8 cellular contexts compared by ENCODE assay signal in the genomic region with DNA sequence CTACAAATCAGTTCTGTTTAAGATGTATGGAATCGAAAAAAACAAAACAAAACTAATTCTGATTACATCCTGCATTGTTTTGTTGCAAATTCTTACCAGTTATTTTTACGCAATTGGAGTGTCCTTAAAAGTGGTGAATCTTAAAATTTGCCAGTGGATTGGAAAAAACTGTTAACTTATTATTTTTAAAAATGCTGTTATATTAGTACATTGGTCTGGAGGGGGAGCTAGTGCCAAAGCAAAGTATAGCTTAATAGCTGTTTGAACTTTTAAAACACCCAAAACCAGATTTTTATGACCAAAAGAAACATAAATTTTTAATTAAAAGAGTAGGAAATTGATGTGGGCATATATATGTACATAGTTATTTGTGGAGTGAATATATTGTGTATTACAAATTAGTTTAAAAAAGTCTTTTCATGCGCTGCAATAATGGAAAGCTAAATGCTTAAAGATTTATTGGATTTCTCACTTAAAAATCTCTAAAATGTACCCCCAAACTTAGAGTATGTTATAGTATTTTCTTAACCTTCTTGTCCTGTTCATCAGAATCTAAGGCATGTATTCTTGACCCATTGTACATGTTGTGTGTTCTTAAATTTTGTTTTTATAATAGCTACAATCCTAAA. TPM values are rescaled to one million over a fixed set of nuclear protein-coding genes. Genes with fewer than 3 reads are reported as not detected.
DNase-seq lines count a peak whose midpoint lies in the region; ATAC-seq, FAIRE-seq and TF ChIP-seq lines count a peak whose summit lies in the region.

No MANE protein-coding gene starts in this region.

- no peaks in the 10 kb centered on the region for H3K9me3 ChIP-seq in prostate gland

- peaks cover 3% of the 10 kb centered on the region for H3K27me3 Mint-ChIP-seq in GM23338 (ENCODE audit: insufficient read depth, low read depth, poor library complexity)

- H3K4me1 Mint-ChIP-seq in GM23338 = peaks cover 23% of the 10 kb centered on the region

- H3K9me3 Mint-ChIP-seq in GM23338 = no peaks in the 10 kb centered on the region; the same call in 2 of the 3 replicates

- H3F3A ChIP-seq in GM23338 (replicated peaks; ENCODE audit: low read depth) = 0 out of 2 replicates have a peak, but pooled peaks cover 3% of the 10 kb centered on the region

- H2AFZ ChIP-seq in GM23338 = no peak overlapping the region

- no peak overlapping the region for H3K4me2 ChIP-seq in GM23338

- TF ChIP-seq POLR2A in prostate gland (IDR thresholded peaks at IDR 0.05) = no peak

- DNase-seq in COR-L47 (lab: John Stamatoyannopoulos, UW) (peak; percentile 28), GM23338 (ENCODE audit: low spot score) (peak; percentile 29), RCC 7860 (ENCODE audit: low spot score) (peak; percentile 19), epithelial cell of proximal tubule (ENCODE audit: low read depth) (no peak), prostate gland (ENCODE audit: low spot score) (no peak)
- DNase-seq in activated T-cell treated with anti-CD3 and anti-CD28 coated beads, Interleukin-2, amount 50 U/mL, for 1 hour = no peak

- FAIRE-seq in RCC 7860 (lab: Jason Lieb, UNC) = peak; percentile 64

- no peaks in the 10 kb centered on the region for H4K20me1 ChIP-seq in GM23338 (replicated peaks; ENCODE audit: insufficient read depth)

- peaks cover 45% of the 10 kb centered on the region for H3K79me2 ChIP-seq in GM23338 (replicated peaks; ENCODE audit: insufficient read depth)

- H3K36me3 ChIP-seq in GM23338 (ENCODE audit: insufficient read depth) (no peaks in the 10 kb centered on the region), prostate gland (no peaks in the 10 kb centered on the region)

- no peak overlapping the region for H3K27ac Mint-ChIP-seq in GM23338

- no peaks in the 10 kb centered on the region for H3K9me2 ChIP-seq in GM23338 (ENCODE audit: insufficient read depth)

- intact Hi-C loops in prostate gland (cut with DNase I) = loop anchor here (2.0 to 5.0 kb wide), 3 partner anchors 258 to 428 kb away; a partner anchor contains a TSS

- H3K4me1 ChIP-seq in GM23338 (ENCODE audit: insufficient read depth) (peaks cover 9% of the 10 kb centered on the region), prostate gland (replicated peaks) (no peaks in the 10 kb centered on the region)

- ATAC-seq in GM23338 (no peak), GM19455 (IDR thresholded peaks at IDR 0.05; ENCODE audit: unreplicated experiment) (no peak), GM19463 (IDR thresholded peaks at IDR 0.05; ENCODE audit: unreplicated experiment) (no peak)

- TF ChIP-seq CTCF in GM23338 (conservative IDR thresholded peaks at IDR 0.05; ENCODE audit: low read depth in 2 of 2) (peak in 1 of 2 experiments; percentile 73; a peak in 3 of 4 replicates), epithelial cell of proximal tubule (conservative IDR thresholded peaks at IDR 0.05; ENCODE audit: low read depth, low read length) (peak; percentile 70), prostate gland (IDR thresholded peaks at IDR 0.05) (peak in 3 of 4 experiments; percentile 29 to 45 (median 42))

- H3K27me3 ChIP-seq in GM23338 (ENCODE audit: insufficient read depth) (peaks cover 13% of the 10 kb centered on the region), prostate gland (replicated peaks; ENCODE audit: insufficient read depth) (no peaks in the 10 kb centered on the region)

- 76% methylated on average over 3 of the region's 3 CpGs for WGBS in prostate gland

- no peak overlapping the region for H3K27ac ChIP-seq in GM23338 (ENCODE audit: low read depth)
- no peak overlapping the region for H3K27ac ChIP-seq in prostate gland

- H3K4me3 ChIP-seq in GM23338 (no peak overlapping the region), epithelial cell of proximal tubule (ENCODE audit: low read depth, low read length) (peak overlapping the region; percentile 87), prostate gland (no peak overlapping the region)

- no peak overlapping the region for H3K4me3 Mint-ChIP-seq in GM23338

- H3K36me3 Mint-ChIP-seq in GM23338 (ENCODE audit: low read depth) = no peaks in the 10 kb centered on the region

TF ChIP-seq in GM23338, 12 proteins besides CTCF, POLR2A, EP300 and RAD21:
- TF ChIP-seq STAT1 (IDR thresholded peaks at IDR 0.05; ENCODE audit: unreplicated experiment) = no peak
- no peak for TF ChIP-seq EZH2 (IDR thresholded peaks at IDR 0.05; ENCODE audit: low read depth, unreplicated experiment)
- no peak for TF ChIP-seq JUNB (IDR thresholded peaks at IDR 0.05; ENCODE audit: unreplicated experiment)
- TF ChIP-seq EZH2phosphoT487 (IDR thresholded peaks at IDR 0.05; ENCODE audit: unreplicated experiment) = no peak
- TF ChIP-seq, protein P1, sequence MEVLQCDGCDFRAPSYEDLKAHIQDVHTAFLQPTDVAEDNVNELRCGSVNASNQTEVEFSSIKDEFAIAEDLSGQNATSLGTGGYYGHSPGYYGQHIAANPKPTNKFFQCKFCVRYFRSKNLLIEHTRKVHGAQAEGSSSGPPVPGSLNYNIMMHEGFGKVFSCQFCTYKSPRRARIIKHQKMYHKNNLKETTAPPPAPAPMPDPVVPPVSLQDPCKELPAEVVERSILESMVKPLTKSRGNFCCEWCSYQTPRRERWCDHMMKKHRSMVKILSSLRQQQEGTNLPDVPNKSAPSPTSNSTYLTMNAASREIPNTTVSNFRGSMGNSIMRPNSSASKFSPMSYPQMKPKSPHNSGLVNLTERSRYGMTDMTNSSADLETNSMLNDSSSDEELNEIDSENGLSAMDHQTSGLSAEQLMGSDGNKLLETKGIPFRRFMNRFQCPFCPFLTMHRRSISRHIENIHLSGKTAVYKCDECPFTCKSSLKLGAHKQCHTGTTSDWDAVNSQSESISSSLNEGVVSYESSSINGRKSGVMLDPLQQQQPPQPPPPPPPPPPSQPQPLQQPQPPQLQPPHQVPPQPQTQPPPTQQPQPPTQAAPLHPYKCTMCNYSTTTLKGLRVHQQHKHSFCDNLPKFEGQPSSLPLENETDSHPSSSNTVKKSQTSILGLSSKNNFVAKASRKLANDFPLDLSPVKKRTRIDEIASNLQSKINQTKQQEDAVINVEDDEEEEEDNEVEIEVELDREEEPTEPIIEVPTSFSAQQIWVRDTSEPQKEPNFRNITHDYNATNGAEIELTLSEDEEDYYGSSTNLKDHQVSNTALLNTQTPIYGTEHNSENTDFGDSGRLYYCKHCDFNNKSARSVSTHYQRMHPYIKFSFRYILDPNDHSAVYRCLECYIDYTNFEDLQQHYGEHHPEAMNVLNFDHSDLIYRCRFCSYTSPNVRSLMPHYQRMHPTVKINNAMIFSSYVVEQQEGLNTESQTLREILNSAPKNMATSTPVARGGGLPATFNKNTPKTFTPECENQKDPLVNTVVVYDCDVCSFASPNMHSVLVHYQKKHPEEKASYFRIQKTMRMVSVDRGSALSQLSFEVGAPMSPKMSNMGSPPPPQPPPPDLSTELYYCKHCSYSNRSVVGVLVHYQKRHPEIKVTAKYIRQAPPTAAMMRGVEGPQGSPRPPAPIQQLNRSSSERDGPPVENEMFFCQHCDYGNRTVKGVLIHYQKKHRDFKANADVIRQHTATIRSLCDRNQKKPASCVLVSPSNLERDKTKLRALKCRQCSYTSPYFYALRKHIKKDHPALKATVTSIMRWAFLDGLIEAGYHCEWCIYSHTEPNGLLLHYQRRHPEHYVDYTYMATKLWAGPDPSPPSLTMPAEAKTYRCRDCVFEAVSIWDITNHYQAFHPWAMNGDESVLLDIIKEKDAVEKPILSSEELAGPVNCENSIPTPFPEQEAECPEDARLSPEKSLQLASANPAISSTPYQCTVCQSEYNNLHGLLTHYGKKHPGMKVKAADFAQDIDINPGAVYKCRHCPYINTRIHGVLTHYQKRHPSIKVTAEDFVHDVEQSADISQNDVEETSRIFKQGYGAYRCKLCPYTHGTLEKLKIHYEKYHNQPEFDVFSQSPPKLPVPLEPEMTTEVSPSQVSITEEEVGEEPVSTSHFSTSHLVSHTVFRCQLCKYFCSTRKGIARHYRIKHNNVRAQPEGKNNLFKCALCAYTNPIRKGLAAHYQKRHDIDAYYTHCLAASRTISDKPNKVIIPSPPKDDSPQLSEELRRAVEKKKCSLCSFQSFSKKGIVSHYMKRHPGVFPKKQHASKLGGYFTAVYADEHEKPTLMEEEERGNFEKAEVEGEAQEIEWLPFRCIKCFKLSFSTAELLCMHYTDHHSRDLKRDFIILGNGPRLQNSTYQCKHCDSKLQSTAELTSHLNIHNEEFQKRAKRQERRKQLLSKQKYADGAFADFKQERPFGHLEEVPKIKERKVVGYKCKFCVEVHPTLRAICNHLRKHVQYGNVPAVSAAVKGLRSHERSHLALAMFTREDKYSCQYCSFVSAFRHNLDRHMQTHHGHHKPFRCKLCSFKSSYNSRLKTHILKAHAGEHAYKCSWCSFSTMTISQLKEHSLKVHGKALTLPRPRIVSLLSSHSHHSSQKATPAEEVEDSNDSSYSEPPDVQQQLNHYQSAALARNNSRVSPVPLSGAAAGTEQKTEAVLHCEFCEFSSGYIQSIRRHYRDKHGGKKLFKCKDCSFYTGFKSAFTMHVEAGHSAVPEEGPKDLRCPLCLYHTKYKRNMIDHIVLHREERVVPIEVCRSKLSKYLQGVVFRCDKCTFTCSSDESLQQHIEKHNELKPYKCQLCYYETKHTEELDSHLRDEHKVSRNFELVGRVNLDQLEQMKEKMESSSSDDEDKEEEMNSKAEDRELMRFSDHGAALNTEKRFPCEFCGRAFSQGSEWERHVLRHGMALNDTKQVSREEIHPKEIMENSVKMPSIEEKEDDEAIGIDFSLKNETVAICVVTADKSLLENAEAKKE (CRISPR knock-in tag; IDR thresholded peaks at IDR 0.05) = no peak
TF ChIP-seq in GM23338: peak in this region for 0.

RNA-seq across cellular contexts. Expression of a gene that starts 2.5 kb away (rescaled TPM):
- 22.2 and 23.2 TPM in 2 replicates for total RNA-seq in GM23338 (2014; rRNA removed; shearing (Covaris generic))
- polyA plus RNA-seq in GM23338 (2016; fragmentation: Nextera tagmentation; extraction: Ambion mirVana) = 8.2 and 8.6 TPM in 2 replicates
- total RNA-seq in epithelial cell of proximal tubule = 49.4 and 66.4 TPM in 2 replicates
- total RNA-seq in prostate gland = 10 to 100 TPM; 12.4 to 27.9 TPM

Comparison
In these comparisons a context has a peak if more than half of its experiments do, and no peak if none do; other contexts are left out.
1. DNase-seq: peak in COR-L47 (single experiment), GM23338 (single experiment) and RCC 7860 (single experiment); none in epithelial cell of proximal tubule (single experiment), prostate gland (single experiment) and activated T-cell treated with anti-CD3 and anti-CD28 coated beads, Interleukin-2, amount 50 U/mL, for 1 hour (single experiment).